In the genomic region with DNA sequence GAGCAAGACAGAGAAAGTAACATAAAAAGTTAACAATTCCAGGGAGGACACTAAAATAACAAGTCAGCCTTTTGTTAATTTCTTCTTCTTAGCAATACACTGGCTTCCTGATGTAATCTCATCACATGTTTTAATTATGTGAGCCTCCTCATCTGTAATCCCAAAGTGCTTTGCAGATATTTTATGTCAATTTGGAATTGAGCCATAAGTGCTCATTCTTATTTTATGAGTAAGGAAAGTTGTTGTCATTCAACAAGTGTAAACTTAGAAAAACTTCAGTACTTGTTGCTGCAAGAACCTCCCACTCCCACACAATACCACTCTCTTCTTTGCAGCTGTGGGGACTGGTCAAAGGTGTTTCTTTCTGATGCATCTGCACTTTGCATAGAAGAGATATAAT, we compare ENCODE assay signal across 20 cellular contexts.
DNase-seq lines count a peak whose midpoint lies in the region; ATAC-seq, FAIRE-seq and TF ChIP-seq lines count a peak whose summit lies in the region.
"Had no signal": no experiment of that assay in that cellular context is flagged by ENCODE, and none has a peak within 500 bp of the region (broad histone marks: within the 10 kb centered on the region; RNA-seq: fewer than 3 reads in every experiment).

No MANE protein-coding gene starts in this region.

- FAIRE-seq in endometrium (lab: Jason Lieb, UNC) = peak; percentile 99

- ATAC-seq in GM19452 (IDR thresholded peaks at IDR 0.05; ENCODE audit: unreplicated experiment) = no peak
- no peak for ATAC-seq in HG03095 (IDR thresholded peaks at IDR 0.05; ENCODE audit: unreplicated experiment)
- ATAC-seq: lower lobe of right lung had no signal

- no peaks in the 10 kb centered on the region for H3K36me3 ChIP-seq in BE2C
- H3K36me3 ChIP-seq: BLaER1 treated with 17β-estradiol and CSF1 and Interleukin-3, amounts not matched to agents 10 nM and 100 nM; colonic mucosa; lower lobe of right lung; right lobe of liver; SJSA1 had no signal

- no peak for TF ChIP-seq CTCF in BE2C (IDR thresholded peaks at IDR 0.05; ENCODE audit: low read depth, low read length)

- H3K27me3 ChIP-seq in BE2C = no peaks in the 10 kb centered on the region
- H3K27me3 ChIP-seq: BLaER1 treated with 17β-estradiol and CSF1 and Interleukin-3, amounts not matched to agents 10 nM and 100 nM; colonic mucosa; right lobe of liver had no signal

- peak overlapping the region; percentile 15; the same call in 1 of the 2 replicates for H3K4me3 ChIP-seq in BE2C (ENCODE audit: low read depth, low read length)
- H3K4me3 ChIP-seq: BLaER1 treated with 17β-estradiol and CSF1 and Interleukin-3, amounts not matched to agents 10 nM and 100 nM; colonic mucosa; lower lobe of right lung; right lobe of liver; SJSA1 had no signal

- H3K4me1 ChIP-seq in BE2C = peaks cover 29% of the 10 kb centered on the region
- H3K4me1 ChIP-seq: BLaER1 treated with 17β-estradiol and CSF1 and Interleukin-3, amounts not matched to agents 10 nM and 100 nM; colonic mucosa; lower lobe of right lung; right lobe of liver; SJSA1 had no signal

- H3K9me3 ChIP-seq in BE2C = no peaks in the 10 kb centered on the region
- H3K9me3 ChIP-seq: colonic mucosa, lower lobe of right lung, right lobe of liver, SJSA1 had no signal

- DNase-seq in BE2C = no peak
- peak; percentile 50 for DNase-seq in LHCN-M2 (ENCODE audit: low read depth)
- DNase-seq in myocyte (ENCODE audit: low read depth) = peak; percentile 32
- no peak for DNase-seq in NCI-H748 treated with DMSO at 0.1 percent for 48 hours (lab: John Stamatoyannopoulos, UW)
- DNase-seq in T-helper 2 cell = no peak
- DNase-seq: activated T-cell treated with anti-CD3 and anti-CD28 coated beads, Interleukin-2, amount 50 U/mL, for 48 hours; colonic mucosa; H9; Kasumi-1; lower lobe of right lung; NCI-H146; NCI-H510A; right lobe of liver; stimulated activated CD4-positive, alpha-beta T cell treated with anti-CD3 and anti-CD28 coated beads, Interleukin-4, amount 100 ng/mL, for 1 hour; trophoblast cell had no signal

Comparison
In these comparisons a context has a peak if more than half of its experiments do, and no peak if none do; other contexts are left out.
1. DNase-seq: peak in LHCN-M2 (single experiment) and myocyte (single experiment); none in BE2C (single experiment), NCI-H748 treated with DMSO at 0.1 percent for 48 hours (single experiment) and T-helper 2 cell (0 of 5).